Comparison of ENCODE assay signal across 15 cellular contexts in the genomic region with DNA sequence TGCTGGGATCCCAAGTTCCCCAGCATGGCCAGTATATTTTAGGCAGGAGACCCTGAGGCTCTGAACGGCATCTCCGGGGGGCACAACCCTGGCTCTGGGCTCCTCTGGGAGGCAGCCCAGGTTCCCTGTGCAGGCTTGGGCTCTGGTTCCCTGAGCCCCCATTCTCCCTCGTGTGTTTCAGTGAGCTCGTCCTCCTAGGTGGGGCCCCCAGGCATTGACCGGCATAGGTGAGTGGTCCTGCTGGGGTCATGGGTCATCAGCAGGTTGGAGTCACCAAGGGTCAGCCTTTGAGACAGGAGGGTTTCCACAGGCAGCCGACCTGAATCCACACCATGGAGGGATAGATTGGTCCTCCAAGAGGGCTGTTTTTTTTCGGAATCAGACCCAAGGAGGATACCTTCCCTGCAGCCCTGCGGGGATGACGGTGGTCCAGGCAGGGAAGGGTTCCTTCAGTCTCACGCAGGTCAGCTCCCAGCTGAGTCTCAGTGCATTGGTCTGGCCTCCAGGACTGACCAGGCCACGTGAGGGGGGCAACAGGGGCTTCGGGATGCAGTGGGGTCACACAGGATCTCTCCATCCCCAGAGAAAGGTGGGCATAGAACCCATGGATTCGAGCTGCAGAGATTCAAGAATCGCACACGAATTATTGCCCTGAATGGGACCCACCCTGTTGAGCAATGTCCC.
DNase-seq lines count a peak whose midpoint lies in the region; ATAC-seq and TF ChIP-seq lines count a peak whose summit lies in the region.
"Had no signal": no experiment of that assay in that cellular context is flagged by ENCODE, and none has a peak within 500 bp of the region (broad histone marks: within the 10 kb centered on the region; RNA-seq: fewer than 3 reads in every experiment).

No MANE protein-coding gene starts in this region.

- peaks cover 38% of the 10 kb centered on the region for H3K9me3 Mint-ChIP-seq in activated CD4-positive, alpha-beta memory T cell treated with anti-CD3 and anti-CD28 coated beads, Interleukin-2, amount 10 ng/mL, durations not matched to agents 7 days and 5 days

- ATAC-seq in RWPE2 (ENCODE audit: low read depth) (no peak), GM21423 (IDR thresholded peaks at IDR 0.05; ENCODE audit: unreplicated experiment) (no peak)

- no peaks in the 10 kb centered on the region for H3K36me3 Mint-ChIP-seq in activated CD4-positive, alpha-beta memory T cell treated with anti-CD3 and anti-CD28 coated beads, Interleukin-2, amount 10 ng/mL, durations not matched to agents 7 days and 5 days (ENCODE audit: low read depth)
- H3K36me3 Mint-ChIP-seq: activated naive CD8-positive, alpha-beta T cell treated with anti-CD3 and anti-CD28 coated beads for 36 hours had no signal

- H3K27ac ChIP-seq in RWPE2 (ENCODE audit: poor library complexity, severe bottlenecking): no peak overlapping the region
- no peak overlapping the region for H3K27ac ChIP-seq in sigmoid colon
- H3K27ac ChIP-seq: breast epithelium had no signal

- CTCF ChIA-PET in activated CD4-positive, alpha-beta memory T cell treated with anti-CD3 and anti-CD28 coated beads, Interleukin-2, amount 10 ng/mL, durations not matched to agents 7 days and 5 days (lab: Charles Lee): no interaction called here

- H3K9me3 ChIP-seq in RWPE2 (ENCODE audit: severe bottlenecking) (peaks cover 52% of the 10 kb centered on the region), sigmoid colon (peaks cover 0 to 4% (median under 1%) of the 10 kb centered on the region in 4 donors)

- no peaks in the 10 kb centered on the region for H3K4me1 Mint-ChIP-seq in activated CD4-positive, alpha-beta memory T cell treated with anti-CD3 and anti-CD28 coated beads, Interleukin-2, amount 10 ng/mL, durations not matched to agents 7 days and 5 days
- H3K4me1 Mint-ChIP-seq: activated naive CD8-positive, alpha-beta T cell treated with anti-CD3 and anti-CD28 coated beads for 36 hours; nephron had no signal

- H3K4me3 Mint-ChIP-seq in activated CD4-positive, alpha-beta memory T cell treated with anti-CD3 and anti-CD28 coated beads, Interleukin-2, amount 10 ng/mL, durations not matched to agents 7 days and 5 days: no peak overlapping the region
- H3K4me3 Mint-ChIP-seq: activated naive CD8-positive, alpha-beta T cell treated with anti-CD3 and anti-CD28 coated beads for 36 hours; nephron had no signal

- TF ChIP-seq CTCF in RWPE2 (IDR thresholded peaks at IDR 0.05; ENCODE audit: poor library complexity, severe bottlenecking) (no peak), sigmoid colon (IDR thresholded peaks at IDR 0.05) (no peak)

- 78 to 79% methylated on average over 15 of the region's 15 CpGs for WGBS in sigmoid colon, 2 donors

- H3K36me3 ChIP-seq in RWPE2 (ENCODE audit: low read depth): no peaks in the 10 kb centered on the region
- no peaks in the 10 kb centered on the region for H3K36me3 ChIP-seq in sigmoid colon
- H3K36me3 ChIP-seq: breast epithelium had no signal

- intact Hi-C loops in sigmoid colon (cut with DNase I): no loop called here

- no peak overlapping the region for H3K4me3 ChIP-seq in RWPE2 (ENCODE audit: severe bottlenecking)
- no peak overlapping the region for H3K4me3 ChIP-seq in sigmoid colon
- H3K4me3 ChIP-seq: breast epithelium had no signal

- H3K27me3 Mint-ChIP-seq in activated CD4-positive, alpha-beta memory T cell treated with anti-CD3 and anti-CD28 coated beads, Interleukin-2, amount 10 ng/mL, durations not matched to agents 7 days and 5 days: no peaks in the 10 kb centered on the region
- H3K27me3 Mint-ChIP-seq: activated naive CD8-positive, alpha-beta T cell treated with anti-CD3 and anti-CD28 coated beads for 36 hours had no signal

- TF ChIP-seq POLR2A in sigmoid colon (IDR thresholded peaks at IDR 0.05): no peak

- H3K4me1 ChIP-seq in RWPE2 (ENCODE audit: insufficient read depth, poor library complexity, severe bottlenecking) (no peaks in the 10 kb centered on the region), sigmoid colon (no peaks in the 10 kb centered on the region)
- H3K4me1 ChIP-seq: breast epithelium, Caco-2 had no signal

- no peak for TF ChIP-seq EP300 in sigmoid colon (IDR thresholded peaks at IDR 0.05)

- POLR2A ChIA-PET in activated CD4-positive, alpha-beta memory T cell treated with anti-CD3 and anti-CD28 coated beads, Interleukin-2, amount 10 ng/mL, durations not matched to agents 7 days and 5 days (lab: Charles Lee): no interaction called here

- H3K27ac Mint-ChIP-seq in activated CD4-positive, alpha-beta memory T cell treated with anti-CD3 and anti-CD28 coated beads, Interleukin-2, amount 10 ng/mL, durations not matched to agents 7 days and 5 days: no peak overlapping the region
- H3K27ac Mint-ChIP-seq: activated naive CD8-positive, alpha-beta T cell treated with anti-CD3 and anti-CD28 coated beads for 36 hours; nephron had no signal

- peak; percentile 18 for DNase-seq in D341Med (ENCODE audit: low spot score)
- peak; percentile 49 for DNase-seq in RWPE2 (ENCODE audit: low spot score)
- DNase-seq in islet precursor cell: peak; percentile 18
- DNase-seq in sigmoid colon: peak; percentile 53
- no peak for DNase-seq in NCI-H524 (lab: John Stamatoyannopoulos, UW)
- no peak for DNase-seq in activated CD4-positive, alpha-beta memory T cell treated with anti-CD3 and anti-CD28 coated beads, Interleukin-2, amount 10 ng/mL, durations not matched to agents 7 days and 5 days
- DNase-seq: activated naive CD8-positive, alpha-beta T cell treated with anti-CD3 and anti-CD28 coated beads for 36 hours; MV-4-11; NCI-H1930; NCI-H510A; SHP77 had no signal

- H3K27me3 ChIP-seq in RWPE2 (ENCODE audit: insufficient read depth, poor library complexity, severe bottlenecking) (no peaks in the 10 kb centered on the region), sigmoid colon (no peaks in the 10 kb centered on the region)
- H3K27me3 ChIP-seq: breast epithelium had no signal

Comparison
In these comparisons a context has a peak if more than half of its experiments do, and no peak if none do; other contexts are left out.
1. DNase-seq: peak in D341Med (single experiment), RWPE2 (single experiment), islet precursor cell (single experiment) and sigmoid colon (single experiment); none in NCI-H524 (0 of 2) and activated CD4-positive, alpha-beta memory T cell treated with anti-CD3 and anti-CD28 coated beads, Interleukin-2, amount 10 ng/mL, durations not matched to agents 7 days and 5 days (single experiment).